In genomic region chr17:72603346-72604242, GRCh38 we compare ENCODE assay signal across 13 cellular contexts.
A peak's percentile ranks its signal among the peaks of the same experiment; 100 is the strongest.
DNase-seq lines count a peak whose midpoint lies in the region; ATAC-seq and TF ChIP-seq lines count a peak whose summit lies in the region.
"Had no signal": no experiment of that assay in that cellular context is flagged by ENCODE, and none has a peak within 500 bp of the region (broad histone marks: within the 10 kb centered on the region; RNA-seq: fewer than 3 reads in every experiment).

No MANE protein-coding gene starts in this region.

- ATAC-seq in activated CD8-positive, alpha-beta memory T cell treated with anti-CD3 and anti-CD28 coated beads, Interleukin-2, amount 10 ng/mL, durations not matched to agents 7 days and 5 days: no peak
- ATAC-seq: effector memory CD8-positive, alpha-beta T cell had no signal

- in situ Hi-C loops in HAP-1 (cut with MboI; ENCODE audit: low sequenced_read_pairs): no loop called here

- H3K27me3 ChIP-seq in breast epithelium: peaks cover 0 to 15% of the 10 kb centered on the region in 2 donors
- no peaks in the 10 kb centered on the region for H3K27me3 ChIP-seq in HAP-1 (ENCODE audit: low read depth)
- H3K27me3 ChIP-seq: upper lobe of left lung had no signal

- POLR2A ChIA-PET in MCF 10A (lab: Yijun Ruan, JAX): interaction anchor here (0.9 to 3.7 kb wide), 7 partner anchors 10 to 48 kb away, joined by 3 to 48 read pairs (median 7); no protein-coding TSS in a partner anchor

- no peak for TF ChIP-seq CTCF in MCF 10A (IDR thresholded peaks at IDR 0.05; ENCODE audit: unreplicated experiment)
- TF ChIP-seq CTCF in breast epithelium (IDR thresholded peaks at IDR 0.05): no peak

- TF ChIP-seq POLR2A in breast epithelium (IDR thresholded peaks at IDR 0.05): no peak

- H3K27ac ChIP-seq in breast epithelium: no peak overlapping the region
- H3K27ac ChIP-seq: WERI-Rb-1 had no signal

- intact Hi-C loops in MCF 10A (cut with micrococcal nuclease): no loop called here
- intact Hi-C loops in breast epithelium (cut with DNase I; ENCODE audit: low total_unique reads): no loop called here

- H3K27ac Mint-ChIP-seq in MCF 10A (ENCODE audit: low read depth, unreplicated experiment): peak overlapping the region; percentile 85
- no peak overlapping the region for H3K27ac Mint-ChIP-seq in activated CD8-positive, alpha-beta memory T cell treated with anti-CD3 and anti-CD28 coated beads, Interleukin-2, amount 10 ng/mL, durations not matched to agents 7 days and 5 days
- H3K27ac Mint-ChIP-seq: effector memory CD8-positive, alpha-beta T cell had no signal

- H3K27me3 Mint-ChIP-seq in MCF 10A (ENCODE audit: insufficient read depth, unreplicated experiment): no peaks in the 10 kb centered on the region
- peaks cover 31% of the 10 kb centered on the region for H3K27me3 Mint-ChIP-seq in activated CD8-positive, alpha-beta memory T cell treated with anti-CD3 and anti-CD28 coated beads, Interleukin-2, amount 10 ng/mL, durations not matched to agents 7 days and 5 days

- H3K4me3 ChIP-seq in breast epithelium: no peak overlapping the region
- no peak overlapping the region for H3K4me3 ChIP-seq in HAP-1
- H3K4me3 ChIP-seq: MG63, upper lobe of left lung had no signal

- H3K4me3 Mint-ChIP-seq in MCF 10A (ENCODE audit: unreplicated experiment): peak overlapping the region; percentile 34
- H3K4me3 Mint-ChIP-seq in activated CD8-positive, alpha-beta memory T cell treated with anti-CD3 and anti-CD28 coated beads, Interleukin-2, amount 10 ng/mL, durations not matched to agents 7 days and 5 days: no peak overlapping the region
- H3K4me3 Mint-ChIP-seq: effector memory CD8-positive, alpha-beta T cell had no signal

- H3K4me1 Mint-ChIP-seq in MCF 10A (ENCODE audit: insufficient read depth, unreplicated experiment): peaks cover 47% of the 10 kb centered on the region
- no peaks in the 10 kb centered on the region for H3K4me1 Mint-ChIP-seq in activated CD8-positive, alpha-beta memory T cell treated with anti-CD3 and anti-CD28 coated beads, Interleukin-2, amount 10 ng/mL, durations not matched to agents 7 days and 5 days

- H3K9me3 Mint-ChIP-seq in MCF 10A (ENCODE audit: unreplicated experiment): no peaks in the 10 kb centered on the region
- peaks cover 9% of the 10 kb centered on the region for H3K9me3 Mint-ChIP-seq in activated CD8-positive, alpha-beta memory T cell treated with anti-CD3 and anti-CD28 coated beads, Interleukin-2, amount 10 ng/mL, durations not matched to agents 7 days and 5 days (ENCODE audit: low read depth)

- CTCF ChIA-PET in MCF 10A (lab: Yijun Ruan, JAX): interaction anchor here (0.5 to 1.0 kb wide), 6 partner anchors 9 to 472 kb away, joined by 3 to 4 read pairs (median 4); no protein-coding TSS in a partner anchor
- CTCF ChIA-PET in activated CD8-positive, alpha-beta memory T cell treated with anti-CD3 and anti-CD28 coated beads, Interleukin-2, amount 10 ng/mL, durations not matched to agents 7 days and 5 days (lab: Charles Lee): interaction anchor here (1.5 to 2.3 kb wide), 2 partner anchors 47 to 124 kb away, joined by 4 to 5 read pairs; no protein-coding TSS in a partner anchor

- H3K36me3 Mint-ChIP-seq in MCF 10A (ENCODE audit: insufficient read depth, unreplicated experiment): no peaks in the 10 kb centered on the region
- H3K36me3 Mint-ChIP-seq in activated CD8-positive, alpha-beta memory T cell treated with anti-CD3 and anti-CD28 coated beads, Interleukin-2, amount 10 ng/mL, durations not matched to agents 7 days and 5 days: peaks cover 2% of the 10 kb centered on the region

- H3K4me1 ChIP-seq in breast epithelium: no peaks in the 10 kb centered on the region
- H3K4me1 ChIP-seq in HAP-1: no peaks in the 10 kb centered on the region
- H3K4me1 ChIP-seq: upper lobe of left lung had no signal

- BruUV-seq in MCF 10A (replicated peaks; lab: Mats Ljungman, UMichigan): no TSS peak

- no peaks in the 10 kb centered on the region for H3K36me3 ChIP-seq in breast epithelium
- H3K36me3 ChIP-seq in HAP-1 (replicated peaks): no peaks in the 10 kb centered on the region
- H3K36me3 ChIP-seq: MG63, upper lobe of left lung, WERI-Rb-1 had no signal

- DNase-seq in MCF 10A (ENCODE audit: unreplicated experiment) (peak; percentile 47), breast epithelium (ENCODE audit: low spot score in 2 of 2) (no peak), RPMI7951 (ENCODE audit: low read depth) (peak; percentile 67), fibroblast of gingiva (ENCODE audit: low read depth) (peak; percentile 12), NCI-H187 (lab: John Stamatoyannopoulos, UW) (no peak), HAP-1 (ENCODE audit: low spot score in 2 of 2) (no peak)
- DNase-seq in activated CD8-positive, alpha-beta memory T cell treated with anti-CD3 and anti-CD28 coated beads, Interleukin-2, amount 10 ng/mL, durations not matched to agents 7 days and 5 days: no peak
- no peak for DNase-seq in activated CD4-positive, alpha-beta T cell treated with anti-CD3 and anti-CD28 coated beads for 1 hour
- DNase-seq: effector memory CD8-positive, alpha-beta T cell; MG63; NCI-H748 treated with DMSO at 0.1 percent for 48 hours had no signal

- H3K9me3 ChIP-seq in breast epithelium (peaks cover 0 to 6% of the 10 kb centered on the region in 2 donors), HAP-1 (no peaks in the 10 kb centered on the region)

Comparison
In these comparisons a context has a peak if more than half of its experiments do, and no peak if none do; other contexts are left out.
1. DNase-seq: peak in MCF 10A (single experiment), RPMI7951 (single experiment) and fibroblast of gingiva (single experiment); none in breast epithelium (0 of 2), NCI-H187 (0 of 2), activated CD8-positive, alpha-beta memory T cell treated with anti-CD3 and anti-CD28 coated beads, Interleukin-2, amount 10 ng/mL, durations not matched to agents 7 days and 5 days (single experiment), HAP-1 (0 of 2) and activated CD4-positive, alpha-beta T cell treated with anti-CD3 and anti-CD28 coated beads for 1 hour (single experiment).